Comparison of ENCODE assay signal across 8 cellular contexts in the genomic region with DNA sequence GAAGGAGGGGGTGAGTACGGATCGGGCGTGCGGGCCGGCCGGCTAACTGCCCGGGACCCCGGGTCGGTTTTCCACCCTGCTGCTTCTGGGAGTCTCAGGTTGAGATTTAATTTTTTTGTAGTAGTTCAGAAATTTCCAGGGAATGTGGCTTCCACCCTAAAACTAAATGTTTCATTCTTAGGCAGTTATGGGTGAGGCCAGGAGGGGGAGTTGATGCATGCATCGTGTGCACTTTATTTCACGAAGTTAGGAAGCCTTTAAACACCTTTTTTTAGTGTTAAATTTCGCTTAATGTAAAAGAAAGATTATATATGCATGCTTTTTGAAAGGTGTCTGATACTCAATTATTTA. TPM values are rescaled to one million over a fixed set of nuclear protein-coding genes. Genes with fewer than 3 reads are reported as not detected.
DNase-seq lines count a peak whose midpoint lies in the region; ATAC-seq and TF ChIP-seq lines count a peak whose summit lies in the region.

No MANE protein-coding gene starts in this region.

- H3K27me3 ChIP-seq in right atrium auricular region = no peaks in the 10 kb centered on the region
- H3K27me3 ChIP-seq in lung (ENCODE audit: control insufficient read depth, insufficient read depth) = no peaks in the 10 kb centered on the region

- H3K36me3 ChIP-seq in right atrium auricular region (peaks cover 47% of the 10 kb centered on the region), lung (ENCODE audit: control insufficient read depth in 2 of 2, insufficient read depth in 2 of 2, low read length in 2 of 2) (peaks cover 14 to 42% of the 10 kb centered on the region in 2 donors)

- intact Hi-C loops in left cardiac atrium (cut with DNase I) (loop anchor here in 1 of 2 donors (5.0 kb wide), 1 partner anchor 86 kb away; no protein-coding TSS in a partner anchor), left colon (cut with DNase I, micrococcal nuclease) (loop anchor here in 1 of 2 donors (10.0 kb wide), 1 partner anchor 128 kb away; the partner anchor contains the start of gene ST6GALNAC4)

- 1 to 2% methylated on average over 12 of the region's 12 CpGs for WGBS in lung, 2 donors

- no peak for TF ChIP-seq CTCF in right atrium auricular region (IDR thresholded peaks at IDR 0.05)
- peak; percentile 60 for TF ChIP-seq CTCF in astrocyte of the cerebellum (IDR thresholded peaks at IDR 0.05; ENCODE audit: low read depth, low read length, missing control alignments)
- TF ChIP-seq CTCF in lung (IDR thresholded peaks at IDR 0.05; ENCODE audit: control extremely low read depth, extremely low read depth) = no peak

- peak overlapping the region; percentile 88 to 96 for H3K27ac ChIP-seq in right atrium auricular region
- peak overlapping the region; percentile 91 to 96 for H3K27ac ChIP-seq in lung (ENCODE audit: low read depth in 1 of 2, low read length in 1 of 2)

- H3K4me1 ChIP-seq in right atrium auricular region (peaks cover 0 to 57% of the 10 kb centered on the region in 2 donors), lung (ENCODE audit: control insufficient read depth in 2 of 2, insufficient read depth in 2 of 2, low read length in 2 of 2) (peaks cover 0 to 10% of the 10 kb centered on the region in 2 donors)

- in situ Hi-C loops in astrocyte of the cerebellum (cut with HindIII; ENCODE audit: low sequenced_read_pairs) = no loop called here

- no peaks in the 10 kb centered on the region for H3K9me3 ChIP-seq in right atrium auricular region
- H3K9me3 ChIP-seq in lung (ENCODE audit: control insufficient read depth in 2 of 2, insufficient read depth in 1 of 2, low read length in 1 of 2) = no peaks in the 10 kb centered on the region

- ATAC-seq in left cardiac atrium (no peak), lung (ENCODE audit: insufficient read depth, low FRiP score) (no peak), left colon (no peak), HG03565 (IDR thresholded peaks at IDR 0.05; ENCODE audit: unreplicated experiment) (no peak)

- DNase-seq in right atrium auricular region (ENCODE audit: low spot score) (no peak), left cardiac atrium (no peak), astrocyte of the cerebellum (ENCODE audit: low read depth) (no peak), lung (ENCODE audit: low spot score) (no peak), left colon (no peak), COLO829 (ENCODE audit: low spot score) (no peak)
- DNase-seq in stimulated activated CD4-positive, alpha-beta T cell treated with anti-CD3 and anti-CD28 coated beads, Interleukin-4, amount 100 ng/mL, for 4 hours = no peak

- H3K4me3 ChIP-seq in right atrium auricular region (peak overlapping the region; percentile 83 to 99), astrocyte of the cerebellum (ENCODE audit: low read depth, low read length) (peak overlapping the region; percentile 93), lung (peak overlapping the region; percentile 88)

RNA-seq across cellular contexts. Expression of gene CDK9, which starts 0.9 kb away (rescaled TPM):
- total RNA-seq in right atrium auricular region = 10 to 100 TPM; 37.2 to 53.3 TPM
- total RNA-seq in left cardiac atrium = 10 to 100 TPM; 58.3 to 64.2 TPM
- 10 to 100 TPM; 54.9 to 97.9 TPM for total RNA-seq in lung
- 10 to 100 TPM; 53.9 to 55.9 TPM for polyA plus RNA-seq in lung
- total RNA-seq in left colon = 10 to 100 TPM; 70.4 to 87.4 TPM

RNA-seq across cellular contexts. Expression of gene SH2D3C, which starts 8.3 kb away (rescaled TPM):
- total RNA-seq in right atrium auricular region (10 to 100 TPM; 11.5 to 16.5 TPM), left cardiac atrium (10 to 100 TPM; 18.4 to 21.5 TPM), lung (10 to 100 TPM; 34.5 to 51.5 TPM), left colon (1 to 10 TPM; 2.8 to 3.1 TPM)
- 10 to 100 TPM; 41.0 to 43.0 TPM for polyA plus RNA-seq in lung

RNA-seq across cellular contexts. Expression of gene FPGS, which starts 15.9 kb away (rescaled TPM):
- total RNA-seq in right atrium auricular region (10 to 100 TPM; 43.9 to 47.0 TPM), left cardiac atrium (10 to 100 TPM; 40.4 to 59.5 TPM), lung (100 to 1,000 TPM in 1 of 2 donors, 10 to 100 TPM in 1; 42.5 to 115 TPM), left colon (10 to 100 TPM; 31.4 to 47.0 TPM)
- polyA plus RNA-seq in lung = 10 to 100 TPM; 89.6 to 97.6 TPM

RNA-seq across cellular contexts. Expression of gene TOR2A, which starts 51.7 kb away (rescaled TPM):
- 1 to 10 TPM; 3.9 to 7.0 TPM for total RNA-seq in right atrium auricular region
- total RNA-seq in left cardiac atrium = 1 to 10 TPM; 5.1 TPM
- 10 to 100 TPM in 1 of 2 donors, 1 to 10 TPM in 1; 8.8 to 19.8 TPM for total RNA-seq in lung
- 10 to 100 TPM; 14.0 to 30.8 TPM for polyA plus RNA-seq in lung
- 10 to 100 TPM; 32.0 to 32.7 TPM for total RNA-seq in left colon
